Comparison of ENCODE assay signal across 34 cellular contexts in the genomic region with DNA sequence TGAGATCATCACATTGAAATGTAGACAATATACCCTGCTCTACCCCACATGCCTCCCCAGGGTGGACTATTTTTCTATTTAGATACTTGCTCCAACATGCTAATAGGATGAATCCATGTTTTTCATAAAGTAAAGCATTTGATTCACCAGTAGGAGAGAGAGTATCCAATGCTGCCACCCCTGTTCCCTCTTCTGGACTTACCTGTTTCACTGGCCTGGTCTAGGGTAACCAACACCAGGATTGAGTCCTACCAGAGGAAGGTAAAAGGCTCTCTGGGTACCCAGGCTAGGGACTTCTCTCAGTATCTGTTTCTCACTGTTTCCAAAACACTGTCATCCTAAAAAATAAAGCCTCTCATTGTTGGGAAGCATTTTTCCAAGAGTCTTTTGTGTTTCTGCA. TPM values are rescaled to one million over a fixed set of nuclear protein-coding genes. Genes with fewer than 3 reads are reported as not detected.
"Had no signal": no experiment of that assay in that cellular context is flagged by ENCODE, and none has a peak within 500 bp of the region (broad histone marks: within the 10 kb centered on the region; RNA-seq: fewer than 3 reads in every experiment).

No MANE protein-coding gene starts in this region.

- H3K4me3 ChIP-seq: adrenal gland, body of pancreas, SJSA1 had no signal

- H3K9me3 ChIP-seq: adrenal gland, body of pancreas, SJSA1, SK-N-SH had no signal

- H3K4me3 Mint-ChIP-seq: activated CD4-positive, alpha-beta memory T cell treated with anti-CD3 and anti-CD28 coated beads for 36 hours; activated CD4-positive, alpha-beta T cell treated with anti-CD3 and anti-CD28 coated beads for 36 hours; activated naive CD4-positive, alpha-beta T cell treated with anti-CD3 and anti-CD28 coated beads for 36 hours; activated T-cell treated with anti-CD3 and anti-CD28 coated beads, Interleukin-2, amount 50 U/mL, for 4 hours; activated T-helper 1 cell treated with anti-CD3 and anti-CD28 coated beads, Interleukin-12 subunit alpha, Interleukin-12 subunit beta, Interleukin-2, Interleukin-4 antibody, amounts not matched to agents 30 ng/mL and 10 ng/mL and 1 ng/mL, durations not matched to agents 14 hours and 24 hours and 36 hours; T-helper 1 cell treated with Interleukin-12 subunit alpha and Interleukin-12 subunit beta and Interleukin-4 antibody, amounts not matched to agents 30 μg/mL and 1 μg/mL, for 36 hours; T-helper 2 cell treated with Interferon-gamma antibody and Interleukin-4, amounts not matched to agents 5 μg/mL and 100 μg/mL, for 36 hours; WTC11 had no signal

- DNase-seq: activated CD4-positive, alpha-beta memory T cell treated with anti-CD3 and anti-CD28 coated beads for 36 hours; activated CD4-positive, alpha-beta T cell treated with anti-CD3 and anti-CD28 coated beads for 36 hours; activated CD4-positive, alpha-beta T cell treated with anti-CD3 and anti-CD28 coated beads, Interleukin-2, amount 50 U/mL, for 1 hour; activated CD8-positive, alpha-beta memory T cell treated with anti-CD3 and anti-CD28 coated beads, Interleukin-2, amount 50 U/mL, for 4 hours; activated gamma-delta T cell treated with Interleukin-2 at 50 U/mL for 16 hours; activated naive CD4-positive, alpha-beta T cell treated with anti-CD3 and anti-CD28 coated beads for 36 hours; activated T-cell treated with anti-CD3 and anti-CD28 coated beads for 4 hours; activated T-cell treated with anti-CD3 and anti-CD28 coated beads, Interleukin-2, amount 50 U/mL, for 4 hours; adrenal gland; body of pancreas; caudate nucleus; cerebellar nuclear complex; NCI-H1105; NCI-H1436 treated with DMSO at 0.1 percent for 48 hours; NCI-H1694 treated with DMSO at 0.1 percent for 48 hours; NCI-H2029; NCI-H345; NCI-H524 treated with DMSO at 0.1 percent for 48 hours; NCI-H748 treated with DMSO at 0.1 percent for 48 hours; NK-92 treated with Interleukin-12 subunit alpha and Interleukin-12 subunit beta, amount 100 ng/mL, for 24 hours; PC-3; Right ventricle myocardium superior; SK-N-SH had no signal

- H3K4me1 ChIP-seq: adrenal gland had no signal

- H3K36me3 ChIP-seq: adrenal gland, SJSA1 had no signal

- H3K27ac Mint-ChIP-seq: activated CD4-positive, alpha-beta memory T cell treated with anti-CD3 and anti-CD28 coated beads for 36 hours; activated CD4-positive, alpha-beta T cell treated with anti-CD3 and anti-CD28 coated beads for 36 hours; activated naive CD4-positive, alpha-beta T cell treated with anti-CD3 and anti-CD28 coated beads for 36 hours; activated naive CD4-positive, alpha-beta T cell treated with anti-CD3 and anti-CD28 coated beads, Interleukin-2, amount 50 U/mL, for 72 hours; activated T-helper 1 cell treated with anti-CD3 and anti-CD28 coated beads, Interleukin-12 subunit alpha, Interleukin-12 subunit beta, Interleukin-2, Interleukin-4 antibody, amounts not matched to agents 30 ng/mL and 10 ng/mL and 1 ng/mL, durations not matched to agents 14 hours and 24 hours and 36 hours; T-helper 1 cell treated with Interleukin-12 subunit alpha and Interleukin-12 subunit beta and Interleukin-4 antibody, amounts not matched to agents 30 μg/mL and 1 μg/mL, for 36 hours; T-helper 2 cell treated with Interferon-gamma antibody and Interleukin-4, amounts not matched to agents 5 μg/mL and 100 μg/mL, for 36 hours had no signal

- H3K27me3 ChIP-seq: adrenal gland, body of pancreas, SJSA1 had no signal

- H3K27ac ChIP-seq: adrenal gland, KMS-11, SJSA1 had no signal

- H3K9me3 Mint-ChIP-seq: activated CD4-positive, alpha-beta memory T cell treated with anti-CD3 and anti-CD28 coated beads for 36 hours; activated naive CD4-positive, alpha-beta T cell treated with anti-CD3 and anti-CD28 coated beads for 36 hours; activated naive CD4-positive, alpha-beta T cell treated with anti-CD3 and anti-CD28 coated beads, Interleukin-2, amount 50 U/mL, for 72 hours; activated T-cell treated with anti-CD3 and anti-CD28 coated beads, Interleukin-2, amount 50 U/mL, for 4 hours; activated T-helper 1 cell treated with anti-CD3 and anti-CD28 coated beads, Interleukin-12 subunit alpha, Interleukin-12 subunit beta, Interleukin-2, Interleukin-4 antibody, amounts not matched to agents 30 ng/mL and 10 ng/mL and 1 ng/mL, durations not matched to agents 14 hours and 24 hours and 36 hours; T-helper 1 cell treated with Interleukin-12 subunit alpha and Interleukin-12 subunit beta and Interleukin-4 antibody, amounts not matched to agents 30 μg/mL and 1 μg/mL, for 36 hours; T-helper 2 cell treated with Interferon-gamma antibody and Interleukin-4, amounts not matched to agents 5 μg/mL and 100 μg/mL, for 36 hours had no signal

- ATAC-seq: activated CD4-positive, alpha-beta T cell treated with anti-CD3 and anti-CD28 coated beads for 36 hours; activated CD4-positive, CD25-positive, alpha-beta regulatory T cell treated with anti-CD3 and anti-CD28 coated beads, Interleukin-2, amount 50 U/mL, for 24 hours; activated naive CD4-positive, alpha-beta T cell treated with anti-CD3 and anti-CD28 coated beads, Interleukin-2, amount 50 U/mL, for 72 hours; activated T-cell treated with anti-CD3 and anti-CD28 coated beads, Interleukin-2, amount 50 U/mL, for 4 hours; body of pancreas; PC-3; WTC11 had no signal

- H3K36me3 Mint-ChIP-seq: activated CD4-positive, alpha-beta memory T cell treated with anti-CD3 and anti-CD28 coated beads for 36 hours; activated naive CD4-positive, alpha-beta T cell treated with anti-CD3 and anti-CD28 coated beads, Interleukin-2, amount 50 U/mL, for 72 hours had no signal

- H3K4me1 Mint-ChIP-seq: activated CD4-positive, alpha-beta T cell treated with anti-CD3 and anti-CD28 coated beads for 36 hours had no signal

RNA-seq across cellular contexts. Expression of a gene that starts 30.2 kb away (rescaled TPM):
- total RNA-seq: activated CD4-positive, alpha-beta memory T cell treated with anti-CD3 and anti-CD28 coated beads for 36 hours; activated CD4-positive, alpha-beta T cell treated with anti-CD3 and anti-CD28 coated beads for 36 hours; activated naive CD4-positive, alpha-beta T cell treated with anti-CD3 and anti-CD28 coated beads for 36 hours; activated naive CD4-positive, alpha-beta T cell treated with anti-CD3 and anti-CD28 coated beads, Interleukin-2, amount 50 U/mL, for 72 hours; activated T-cell treated with anti-CD3 and anti-CD28 coated beads, Interleukin-2, amount 50 U/mL, for 4 hours; activated T-helper 1 cell treated with anti-CD3 and anti-CD28 coated beads, Interleukin-12 subunit alpha, Interleukin-12 subunit beta, Interleukin-2, Interleukin-4 antibody, amounts not matched to agents 30 ng/mL and 10 ng/mL and 1 ng/mL, durations not matched to agents 14 hours and 24 hours and 36 hours; bronchial epithelial cell; LHCN-M2; NCI-H460; PC-3; SJSA1 had no signal
